Comparison of ENCODE assay signal across 31 cellular contexts in genomic region chr5:7644723-7645122, GRCh38.
"Had no signal": no experiment of that assay in that cellular context is flagged by ENCODE, and none has a peak within 500 bp of the region (broad histone marks: within the 10 kb centered on the region; RNA-seq: fewer than 3 reads in every experiment).

No MANE protein-coding gene starts in this region.

- H3K27me3 ChIP-seq: ascending aorta, dorsolateral prefrontal cortex, esophagus squamous epithelium, heart left ventricle had no signal

- H3K27me3 Mint-ChIP-seq: activated CD4-positive, alpha-beta T cell treated with anti-CD3 and anti-CD28 coated beads, Interleukin-2, amount 10 ng/mL, durations not matched to agents 7 days and 5 days; activated naive CD4-positive, alpha-beta T cell treated with anti-CD3 and anti-CD28 coated beads, Interleukin-2, amount 10 ng/mL, durations not matched to agents 7 days and 5 days; activated naive CD8-positive, alpha-beta T cell treated with anti-CD3 and anti-CD28 coated beads, Interleukin-2, amount 10 ng/mL, durations not matched to agents 7 days and 5 days; activated T-cell treated with anti-CD3 and anti-CD28 coated beads, Interleukin-2, amount 50 U/mL, for 24 hours; central memory CD8-positive, alpha-beta T cell; dendritic cell treated with granulocyte-macrophage colony-stimulating factor and Interleukin-4, amounts not matched to agents 40 ng/mL and 50 ng/mL, for 4 days had no signal

- H3K27ac ChIP-seq: ascending aorta, coronary artery, dorsolateral prefrontal cortex, esophagus squamous epithelium, heart left ventricle, VCaP had no signal

- H3K4me1 Mint-ChIP-seq: activated CD4-positive, alpha-beta memory T cell treated with anti-CD3 and anti-CD28 coated beads, Interleukin-2, amount 10 ng/mL, durations not matched to agents 7 days and 5 days; activated CD4-positive, alpha-beta T cell treated with anti-CD3 and anti-CD28 coated beads, Interleukin-2, amount 10 ng/mL, durations not matched to agents 7 days and 5 days; activated naive CD4-positive, alpha-beta T cell treated with anti-CD3 and anti-CD28 coated beads, Interleukin-2, amount 10 ng/mL, durations not matched to agents 7 days and 5 days; activated naive CD8-positive, alpha-beta T cell treated with anti-CD3 and anti-CD28 coated beads, Interleukin-2, amount 10 ng/mL, durations not matched to agents 7 days and 5 days; central memory CD8-positive, alpha-beta T cell had no signal

- H3K36me3 ChIP-seq: ascending aorta, esophagus squamous epithelium, heart left ventricle had no signal

- H3K27ac Mint-ChIP-seq: activated CD4-positive, alpha-beta memory T cell treated with anti-CD3 and anti-CD28 coated beads, Interleukin-2, amount 10 ng/mL, durations not matched to agents 7 days and 5 days; activated CD4-positive, alpha-beta T cell treated with anti-CD3 and anti-CD28 coated beads, Interleukin-2, amount 10 ng/mL, durations not matched to agents 7 days and 5 days; activated naive CD4-positive, alpha-beta T cell treated with anti-CD3 and anti-CD28 coated beads, Interleukin-2, amount 10 ng/mL, durations not matched to agents 7 days and 5 days; activated naive CD4-positive, alpha-beta T cell treated with anti-CD3 and anti-CD28 coated beads, Interleukin-2, amount 50 U/mL, for 72 hours; activated naive CD8-positive, alpha-beta T cell treated with anti-CD3 and anti-CD28 coated beads, Interleukin-2, amount 10 ng/mL, durations not matched to agents 7 days and 5 days; activated T-cell treated with anti-CD3 and anti-CD28 coated beads, Interleukin-2, amount 50 U/mL, for 24 hours; activated T-cell treated with anti-CD3 and anti-CD28 coated beads, Interleukin-2, amount 50 U/mL, for 72 hours; brain; dendritic cell treated with granulocyte-macrophage colony-stimulating factor and Interleukin-4, amounts not matched to agents 40 ng/mL and 50 ng/mL, for 4 days; endodermal cell had no signal

- DNase-seq: activated CD4-positive, alpha-beta memory T cell treated with anti-CD3 and anti-CD28 coated beads, Interleukin-2, amount 10 ng/mL, durations not matched to agents 7 days and 5 days; activated CD4-positive, alpha-beta T cell treated with anti-CD3 and anti-CD28 coated beads for 1 hour; activated CD4-positive, alpha-beta T cell treated with anti-CD3 and anti-CD28 coated beads for 4 hours; activated CD4-positive, alpha-beta T cell treated with anti-CD3 and anti-CD28 coated beads, Interleukin-2, amount 10 ng/mL, durations not matched to agents 7 days and 5 days; activated CD4-positive, alpha-beta T cell treated with anti-CD3 and anti-CD28 coated beads, Interleukin-2, amount 50 U/mL, for 4 hours; activated CD8-positive, alpha-beta memory T cell treated with anti-CD3 and anti-CD28 coated beads, Interleukin-2, amount 50 U/mL, for 48 hours; activated gamma-delta T cell; activated naive CD4-positive, alpha-beta T cell; activated naive CD4-positive, alpha-beta T cell treated with anti-CD3 and anti-CD28 coated beads, Interleukin-2, amount 10 ng/mL, durations not matched to agents 7 days and 5 days; activated naive CD8-positive, alpha-beta T cell treated with anti-CD3 and anti-CD28 coated beads, Interleukin-2, amount 10 ng/mL, durations not matched to agents 7 days and 5 days; activated T-cell treated with anti-CD3 and anti-CD28 coated beads for 4 hours; activated T-cell treated with anti-CD3 and anti-CD28 coated beads, Interleukin-2, amount 50 U/mL, for 24 hours; activated T-cell treated with anti-CD3 and anti-CD28 coated beads, Interleukin-2, amount 50 U/mL, for 72 hours; dorsolateral prefrontal cortex; effector memory CD4-positive, alpha-beta T cell; endodermal cell; esophagus squamous epithelium; glutamatergic neuron; heart left ventricle; hypothalamus; T-helper 2 cell had no signal

- H3K9me3 Mint-ChIP-seq: activated CD4-positive, alpha-beta memory T cell treated with anti-CD3 and anti-CD28 coated beads, Interleukin-2, amount 10 ng/mL, durations not matched to agents 7 days and 5 days had no signal

- H3K4me3 ChIP-seq: ascending aorta, coronary artery, dorsolateral prefrontal cortex, esophagus squamous epithelium, heart left ventricle had no signal

- H3K4me1 ChIP-seq: ascending aorta, esophagus squamous epithelium, heart left ventricle had no signal

- H3K4me3 Mint-ChIP-seq: activated CD4-positive, alpha-beta memory T cell treated with anti-CD3 and anti-CD28 coated beads, Interleukin-2, amount 10 ng/mL, durations not matched to agents 7 days and 5 days; activated CD4-positive, alpha-beta T cell treated with anti-CD3 and anti-CD28 coated beads, Interleukin-2, amount 10 ng/mL, durations not matched to agents 7 days and 5 days; activated naive CD4-positive, alpha-beta T cell treated with anti-CD3 and anti-CD28 coated beads, Interleukin-2, amount 10 ng/mL, durations not matched to agents 7 days and 5 days; activated naive CD8-positive, alpha-beta T cell treated with anti-CD3 and anti-CD28 coated beads, Interleukin-2, amount 10 ng/mL, durations not matched to agents 7 days and 5 days; activated T-cell treated with anti-CD3 and anti-CD28 coated beads, Interleukin-2, amount 50 U/mL, for 24 hours; activated T-cell treated with anti-CD3 and anti-CD28 coated beads, Interleukin-2, amount 50 U/mL, for 72 hours; brain; central memory CD8-positive, alpha-beta T cell; dendritic cell treated with granulocyte-macrophage colony-stimulating factor and Interleukin-4, amounts not matched to agents 40 ng/mL and 50 ng/mL, for 4 days; endodermal cell; WTC11 had no signal

- H3K36me3 Mint-ChIP-seq: activated naive CD4-positive, alpha-beta T cell treated with anti-CD3 and anti-CD28 coated beads, Interleukin-2, amount 10 ng/mL, durations not matched to agents 7 days and 5 days; activated naive CD8-positive, alpha-beta T cell treated with anti-CD3 and anti-CD28 coated beads, Interleukin-2, amount 10 ng/mL, durations not matched to agents 7 days and 5 days had no signal

- ATAC-seq: activated naive CD4-positive, alpha-beta T cell treated with anti-CD3 and anti-CD28 coated beads, Interleukin-2, amount 50 U/mL, for 72 hours; activated T-cell treated with anti-CD3 and anti-CD28 coated beads, Interleukin-2, amount 50 U/mL, for 72 hours; heart left ventricle; WTC11 had no signal

- FAIRE-seq: bronchial epithelial cell, frontal cortex had no signal
